11 cellular contexts compared by ENCODE assay signal in genomic region chr1:44131411-44131810, GRCh38. TPM values are rescaled to one million over a fixed set of nuclear protein-coding genes. Genes with fewer than 3 reads are reported as not detected.
"Had no signal": no experiment of that assay in that cellular context is flagged by ENCODE, and none has a peak within 500 bp of the region (broad histone marks: within the 10 kb centered on the region; RNA-seq: fewer than 3 reads in every experiment).

No MANE protein-coding gene starts in this region.

- DNase-seq: GM23248, GOT3, H7, HFFc6 had no signal

- ATAC-seq: HCT116, HepG2 had no signal

- H3K9me3 Mint-ChIP-seq: HFFc6, IgD-negative memory B cell had no signal

- H3K36me3 ChIP-seq: HAP-1 had no signal

- H3K27ac Mint-ChIP-seq: HFFc6, IgD-negative memory B cell had no signal

- H3K9me3 ChIP-seq: HAP-1 had no signal

- H3K4me1 ChIP-seq: HAP-1 had no signal

- H3K4me3 ChIP-seq: GM23248, HAP-1 had no signal

- H3K4me3 Mint-ChIP-seq: HFFc6, IgD-negative memory B cell had no signal

- H3K27ac ChIP-seq: GM23248, HL-60 had no signal

- H3K4me1 Mint-ChIP-seq: IgD-negative memory B cell had no signal

RNA-seq across cellular contexts. Expression of gene KLF18, which starts 10.0 kb away (rescaled TPM):
- total RNA-seq: GM23248, H4, HepG2, HFFc6, HT1080 had no signal
- polyA plus RNA-seq: GM23248, HepG2, IgD-negative memory B cell had no signal

RNA-seq across cellular contexts. Expression of gene KLF17, which starts 12.8 kb away (rescaled TPM):
- total RNA-seq: H4, H7, HepG2 had no signal
- polyA plus RNA-seq: HepG2, IgD-negative memory B cell had no signal
